ENCODE assay signal across 11 cellular contexts in the genomic region with DNA sequence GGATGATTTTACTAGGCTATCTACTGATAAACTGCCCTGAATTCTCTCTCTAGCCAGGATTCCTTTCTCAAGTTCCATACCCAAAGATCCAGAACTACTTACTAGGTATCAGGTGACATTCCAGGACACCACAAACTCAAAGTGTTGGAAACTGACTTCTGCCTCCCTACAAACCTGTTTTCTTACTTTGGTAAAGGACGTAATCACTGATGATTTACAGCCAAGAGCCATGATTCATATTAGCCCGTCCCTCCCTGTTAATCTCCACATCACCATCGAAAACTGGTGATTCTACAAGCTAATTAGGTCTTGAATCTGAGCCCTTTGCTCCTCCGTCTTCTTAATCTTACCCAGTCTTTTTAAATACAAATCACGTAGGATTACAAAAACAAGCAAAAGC. TPM values are rescaled to one million over a fixed set of nuclear protein-coding genes. Genes with fewer than 3 reads are reported as not detected.
A peak's percentile ranks its signal among the peaks of the same experiment; 100 is the strongest.
DNase-seq lines count a peak whose midpoint lies in the region; ATAC-seq and TF ChIP-seq lines count a peak whose summit lies in the region.
"Had no signal": no experiment of that assay in that cellular context is flagged by ENCODE, and none has a peak within 500 bp of the region (broad histone marks: within the 10 kb centered on the region; RNA-seq: fewer than 3 reads in every experiment).

No MANE protein-coding gene starts in this region.

- no peak overlapping the region for H2BK12ac ChIP-seq in H9 (ENCODE audit: insufficient read length, low read depth, low read length)

- H3K4me1 ChIP-seq in H9 (ENCODE audit: insufficient read depth, low read length) (no peaks in the 10 kb centered on the region), adipocyte (ENCODE audit: control insufficient read depth, insufficient read depth, low read length) (peaks cover 26% of the 10 kb centered on the region), mesendoderm (ENCODE audit: control insufficient read depth, low read depth, low read length) (no peaks in the 10 kb centered on the region), A673 (ENCODE audit: insufficient read depth, low read length, poor library complexity, severe bottlenecking) (peaks cover 7% of the 10 kb centered on the region)

- no peak overlapping the region for H2AK5ac ChIP-seq in H9 (ENCODE audit: insufficient read length, low read length)
- H2AK5ac ChIP-seq in mesendoderm (ENCODE audit: low read length): no peak overlapping the region

- H3K18ac ChIP-seq in H9 (ENCODE audit: insufficient read length, low read depth, low read length) (no peak overlapping the region), mesendoderm (ENCODE audit: low read length) (no peak overlapping the region)

- peak overlapping the region; percentile 93 for H3K4me2 ChIP-seq in H9 (ENCODE audit: insufficient read depth, insufficient read length, low read length)
- no peak overlapping the region for H3K4me2 ChIP-seq in mesendoderm (ENCODE audit: low read length)

- intact Hi-C loops in A673 (cut with micrococcal nuclease; ENCODE audit: unreplicated experiment): no loop called here

- no peak for TF ChIP-seq CTCF in H9 (conservative IDR thresholded peaks at IDR 0.05)
- TF ChIP-seq CTCF in A673 (conservative IDR thresholded peaks at IDR 0.05; ENCODE audit: low read depth, low read length): no peak

- H2BK15ac ChIP-seq in H9 (ENCODE audit: low read depth, low read length) (no peak overlapping the region), mesendoderm (replicated peaks; ENCODE audit: low read depth) (no peak overlapping the region)

- H3K36me3 ChIP-seq in adipocyte (ENCODE audit: control insufficient read depth, insufficient read depth, low read length, severe bottlenecking): no peaks in the 10 kb centered on the region
- H3K36me3 ChIP-seq in mesendoderm (ENCODE audit: control insufficient read depth, insufficient read depth, low read length): no peaks in the 10 kb centered on the region
- no peaks in the 10 kb centered on the region for H3K36me3 ChIP-seq in A673 (ENCODE audit: insufficient read depth, low read length, poor library complexity, severe bottlenecking)

- no peak for ATAC-seq in HG03159 (IDR thresholded peaks at IDR 0.05; ENCODE audit: unreplicated experiment)

- WGBS in H9 (ENCODE audit: extremely low coverage, insufficient read length, low lambda C conversion rate): no CpG with 5 or more reads among the region's 5 CpGs
- WGBS in mesendoderm (ENCODE audit: extremely low coverage, insufficient coverage, low lambda C conversion rate): no CpG with 5 or more reads among the region's 5 CpGs

- no peak overlapping the region; a peak in 1 of 7 replicates for H3K27ac Mint-ChIP-seq in H9

- no peak overlapping the region for H4K5ac ChIP-seq in H9 (ENCODE audit: insufficient read length, low read depth, low read length)
- H4K5ac ChIP-seq in mesendoderm (ENCODE audit: low read length): no peak overlapping the region

- POLR2A ChIA-PET in A673 (lab: Charles Lee; ENCODE audit: low non-redundant PET): no interaction called here

- H2AFZ ChIP-seq in H9 (ENCODE audit: low read length): peak overlapping the region; percentile 25

- no peaks in the 10 kb centered on the region for H3K27me3 ChIP-seq in H9 (ENCODE audit: insufficient read depth, low read length)
- H3K27me3 ChIP-seq in adipocyte (replicated peaks; ENCODE audit: control insufficient read depth, insufficient read depth, low read length): no peaks in the 10 kb centered on the region
- no peaks in the 10 kb centered on the region for H3K27me3 ChIP-seq in mesendoderm (ENCODE audit: insufficient read depth, low read length, poor library complexity)
- H3K27me3 ChIP-seq in A673 (replicated peaks; ENCODE audit: insufficient read depth, low read depth, low read length, poor library complexity): no peaks in the 10 kb centered on the region

- H3K9me3 Mint-ChIP-seq in H9: no peaks in the 10 kb centered on the region; a peak in 1 of 5 replicates

- H3K36me3 Mint-ChIP-seq in H9 (ENCODE audit: insufficient read depth in 1 of 3, low read depth in 3 of 3): no peaks in the 10 kb centered on the region

- peak overlapping the region; percentile 92 to 94; a peak in 2 of 5 replicates for H3K4me3 Mint-ChIP-seq in H9

- H3K4me1 Mint-ChIP-seq in H9: peaks cover 26 to 30% of the 10 kb centered on the region in 2 experiments

- H3K79me2 ChIP-seq in H9 (ENCODE audit: insufficient read depth, low read length): peaks cover 9% of the 10 kb centered on the region; the same call in 1 of the 2 replicates
- peaks cover 22% of the 10 kb centered on the region for H3K79me2 ChIP-seq in mesendoderm (ENCODE audit: control insufficient read depth, insufficient read depth, low read length)

- peaks cover 5% of the 10 kb centered on the region; the same call in 1 of the 2 replicates for H3K27me3 Mint-ChIP-seq in H9 (ENCODE audit: low read depth)

- H4K20me1 ChIP-seq in H9 (ENCODE audit: control insufficient read depth, insufficient read depth, insufficient read length): no peaks in the 10 kb centered on the region

- no peak overlapping the region for H2BK20ac ChIP-seq in H9 (ENCODE audit: low read depth, low read length, poor library complexity, severe bottlenecking)

- H2BK5ac ChIP-seq in H9 (ENCODE audit: insufficient read length, low read length) (no peak overlapping the region), mesendoderm (ENCODE audit: low read length) (no peak overlapping the region)

- no peaks in the 10 kb centered on the region for H3K9me3 ChIP-seq in H9 (ENCODE audit: control insufficient read depth, low read depth, low read length)
- H3K9me3 ChIP-seq in adipocyte (ENCODE audit: control insufficient read depth, low read length): no peaks in the 10 kb centered on the region
- H3K9me3 ChIP-seq in A673 (ENCODE audit: low read depth, low read length, poor library complexity, severe bottlenecking): no peaks in the 10 kb centered on the region

- H3K23ac ChIP-seq in H9 (ENCODE audit: insufficient read length, low read depth, low read length): no peak overlapping the region
- H3K23ac ChIP-seq in mesendoderm (ENCODE audit: low read length): no peak overlapping the region

- no peak overlapping the region for H3K27ac ChIP-seq in H9 (ENCODE audit: insufficient read length, low read depth, low read length)
- H3K27ac ChIP-seq in mesendoderm (ENCODE audit: low read depth, low read length): no peak overlapping the region
- no peak overlapping the region for H3K27ac ChIP-seq in A673 (ENCODE audit: low read depth, low read length, poor library complexity, severe bottlenecking)
- H3K27ac ChIP-seq: KMS-11 had no signal

- H3K56ac ChIP-seq in H9 (ENCODE audit: insufficient read length, low read depth, low read length) (no peak overlapping the region), mesendoderm (ENCODE audit: low read length) (no peak overlapping the region)

- H3K23me2 ChIP-seq in H9 (ENCODE audit: insufficient read length, low read depth, low read length, poor library complexity, severe bottlenecking): peaks cover 4% of the 10 kb centered on the region

- H3K14ac ChIP-seq in H9 (ENCODE audit: insufficient read depth, low read length): no peak overlapping the region

- no peak overlapping the region for H4K91ac ChIP-seq in H9 (ENCODE audit: insufficient read length, low read depth, low read length)

- H4K8ac ChIP-seq in H9 (replicated peaks; ENCODE audit: insufficient read length, low read depth, low read length): no peak overlapping the region
- peak overlapping the region; percentile 1 for H4K8ac ChIP-seq in mesendoderm (ENCODE audit: low read depth, low read length)

- CTCF ChIA-PET in A673 (lab: Charles Lee): no interaction called here

- H2BK120ac ChIP-seq in H9 (ENCODE audit: low read depth, low read length, poor library complexity, severe bottlenecking) (no peak overlapping the region), mesendoderm (ENCODE audit: low read depth, low read length) (no peak overlapping the region)

- H3K4ac ChIP-seq in H9 (ENCODE audit: low read depth, low read length): no peak overlapping the region
- H3K4ac ChIP-seq in mesendoderm (ENCODE audit: low read depth, low read length): no peak overlapping the region

- H3K4me3 ChIP-seq in adipocyte (ENCODE audit: low read length) (peak overlapping the region; percentile 96), mesendoderm (ENCODE audit: low read length) (no peak overlapping the region), A673 (ENCODE audit: low read depth, low read length, poor library complexity, severe bottlenecking) (no peak overlapping the region)

- H3K9ac ChIP-seq in H9 (ENCODE audit: extremely low read depth, insufficient read length, low read length) (no peak overlapping the region), adipocyte (ENCODE audit: low read length) (no peak overlapping the region), mesendoderm (ENCODE audit: low read length) (no peak overlapping the region)

- peak; percentile 40 for DNase-seq in A172 (ENCODE audit: low spot score)
- no peak for DNase-seq in H9
- no peak for DNase-seq in adipocyte (ENCODE audit: low read depth)
- peak; percentile 14 for DNase-seq in mesendoderm
- no peak for DNase-seq in A673 (ENCODE audit: low spot score)
- no peak for DNase-seq in COR-L47 (lab: John Stamatoyannopoulos, UW)
- DNase-seq in DMS153 treated with DMSO at 0.1 percent for 48 hours (lab: John Stamatoyannopoulos, UW; ENCODE audit: unreplicated experiment): no peak
- DNase-seq: DMS 273 treated with DMSO at 0.1 percent for 48 hours, NCI-H526 treated with DMSO at 0.1 percent for 48 hours had no signal

- H3K79me1 ChIP-seq in H9 (ENCODE audit: insufficient read depth, low read depth, low read length, poor library complexity, severe bottlenecking) (peaks cover 3% of the 10 kb centered on the region), mesendoderm (ENCODE audit: low read length) (peaks cover 3% of the 10 kb centered on the region)

- H3T11ph ChIP-seq in H9 (ENCODE audit: low read length): no peak overlapping the region

- no TSS peak for BruUV-seq in A673 (replicated peaks; lab: Mats Ljungman, UMichigan)

RNA-seq across cellular contexts. Expression of gene ATG14, which starts 1.1 kb away (rescaled TPM):
- total RNA-seq in A172 (2014; rRNA removed; shearing (Covaris generic)): 9.5 and 11.9 TPM in 2 replicates
- total RNA-seq in H9 (2021) (11.8 and 13.6 TPM in 2 replicates), A673 (2021) (10.4 and 10.9 TPM in 2 replicates)
- polyA plus RNA-seq in mesendoderm (2013, experiment 1 of 2): 6.5 TPM
- 6.7 TPM for polyA plus RNA-seq in mesendoderm (2013, experiment 2 of 2)

RNA-seq across cellular contexts. Expression of gene TBPL2, which starts 27.7 kb away (rescaled TPM):
- not detected in 2 replicates for total RNA-seq in A172 (2014; rRNA removed; shearing (Covaris generic))
- total RNA-seq in H9 (2021): not detected in 2 replicates
- 0.03 TPM for polyA plus RNA-seq in mesendoderm (2013, experiment 1 of 2)
- polyA plus RNA-seq in mesendoderm (2013, experiment 2 of 2): 0.06 TPM
- total RNA-seq in A673 (2021): not detected in 2 replicates

Comparison
In these comparisons a context has a peak if more than half of its experiments do, and no peak if none do; other contexts are left out.
1. DNase-seq: peak in A172 (single experiment) and mesendoderm (single experiment); none in H9 (single experiment), adipocyte (single experiment), A673 (single experiment), COR-L47 (single experiment) and DMS153 treated with DMSO at 0.1 percent for 48 hours (single experiment).